In the genomic region with DNA sequence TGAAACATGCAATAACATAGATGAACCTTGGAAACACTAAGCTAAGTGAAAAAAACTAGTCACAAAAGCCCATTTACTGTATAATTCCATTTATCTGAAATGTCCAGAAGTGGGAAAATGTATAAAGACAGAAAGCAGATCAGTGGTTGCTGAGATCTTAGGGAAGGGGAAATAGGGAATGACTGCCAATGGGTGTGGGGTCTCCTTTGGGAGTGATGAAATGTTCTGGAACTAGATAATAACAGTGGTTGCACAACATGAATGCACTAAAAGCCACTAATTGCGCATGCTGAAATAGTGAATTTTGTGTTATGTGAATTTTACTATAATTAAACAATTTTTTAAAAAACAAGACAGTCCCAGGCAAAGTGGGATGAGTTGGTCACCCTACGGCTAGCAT, we compare ENCODE assay signal across 5 cellular contexts.
"Had no signal": no experiment of that assay in that cellular context is flagged by ENCODE, and none has a peak within 500 bp of the region (broad histone marks: within the 10 kb centered on the region; RNA-seq: fewer than 3 reads in every experiment).

No MANE protein-coding gene starts in this region.

- H3K4me3 ChIP-seq: GM23338 had no signal

- DNase-seq: H9, HCEC 1CT had no signal

- H3K4me2 ChIP-seq: GM23338 had no signal

- H2AFZ ChIP-seq: GM23338 had no signal

- H3K27ac ChIP-seq: HL-60 had no signal

- ATAC-seq: GM23338, HepG2 had no signal
